Comparison of ENCODE assay signal across 22 cellular contexts in the genomic region with DNA sequence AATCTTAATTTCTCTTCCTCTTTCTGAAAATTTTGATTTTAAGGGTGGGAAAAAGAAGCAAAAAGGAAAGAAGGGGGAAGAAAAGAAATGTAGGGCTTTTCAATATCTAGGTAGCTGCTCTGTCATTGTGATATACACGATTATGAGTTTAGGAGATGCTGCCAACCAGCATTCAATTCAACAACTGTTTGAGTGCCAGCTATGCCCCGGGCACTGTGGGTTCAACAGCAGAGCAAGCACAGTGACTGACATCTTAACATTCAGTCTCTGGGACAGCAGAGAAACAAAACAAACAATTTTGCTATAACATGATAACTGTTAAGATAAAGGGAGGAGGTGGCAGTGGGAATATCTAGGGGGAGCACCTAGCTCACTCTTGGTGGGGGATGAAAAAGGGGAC.
DNase-seq lines count a peak whose midpoint lies in the region; ATAC-seq and TF ChIP-seq lines count a peak whose summit lies in the region.
"Had no signal": no experiment of that assay in that cellular context is flagged by ENCODE, and none has a peak within 500 bp of the region (broad histone marks: within the 10 kb centered on the region; RNA-seq: fewer than 3 reads in every experiment).

No MANE protein-coding gene starts in this region.

- no peak overlapping the region for H2AFZ ChIP-seq in OCI-LY3 (ENCODE audit: low read depth, low read length)

- H3K79me2 ChIP-seq in OCI-LY3 (ENCODE audit: low read length): no peaks in the 10 kb centered on the region

- no peak overlapping the region for H3K4me3 ChIP-seq in Caco-2 (ENCODE audit: low read depth, low read length)
- H3K4me3 ChIP-seq in OCI-LY3 (ENCODE audit: low read length): peak overlapping the region; percentile 16; the same call in 1 of the 2 replicates
- no peak overlapping the region for H3K4me3 ChIP-seq in gastrocnemius medialis
- H3K4me3 ChIP-seq: K562, Peyer's patch, SJSA1 had no signal

- H3K27me3 ChIP-seq in Caco-2 (replicated peaks; ENCODE audit: control insufficient read depth, insufficient read depth, low read length) (no peaks in the 10 kb centered on the region), OCI-LY3 (ENCODE audit: low read depth, low read length) (peaks cover 25% of the 10 kb centered on the region), gastrocnemius medialis (no peaks in the 10 kb centered on the region)
- H3K27me3 ChIP-seq: Peyer's patch, SJSA1 had no signal

- H3K27ac Mint-ChIP-seq in Caco-2 (ENCODE audit: unreplicated experiment) (peak overlapping the region; percentile 61), osteocyte (ENCODE audit: unreplicated experiment) (no peak overlapping the region)
- H3K27ac Mint-ChIP-seq: CD8-positive, alpha-beta T cell had no signal

- TF ChIP-seq POLR2A in gastrocnemius medialis (IDR thresholded peaks at IDR 0.05): no peak

- no peaks in the 10 kb centered on the region for H3K9me3 Mint-ChIP-seq in Caco-2 (ENCODE audit: unreplicated experiment)
- peaks cover 4% of the 10 kb centered on the region for H3K9me3 Mint-ChIP-seq in osteocyte (ENCODE audit: unreplicated experiment)
- H3K9me3 Mint-ChIP-seq: CD8-positive, alpha-beta T cell had no signal

- in situ Hi-C loops in gastrocnemius medialis (cut with MboI; ENCODE audit: low sequenced_read_pairs in 4 of 4): no loop called here

- no peak overlapping the region for H3K9ac ChIP-seq in OCI-LY3 (ENCODE audit: low read length)

- intact Hi-C loops in Caco-2 (cut with micrococcal nuclease; ENCODE audit: unreplicated experiment) (no loop called here), gastrocnemius medialis (cut with DNase I; ENCODE audit: low total_unique reads) (no loop called here)

- TF ChIP-seq CTCF in Caco-2 (IDR thresholded peaks at IDR 0.05; ENCODE audit: insufficient read depth in 1 of 2, low read depth in 1 of 2, low read length in 1 of 2, severe bottlenecking in 1 of 2, unreplicated experiment in 1 of 2): no peak
- TF ChIP-seq CTCF in OCI-LY3 (IDR thresholded peaks at IDR 0.05; ENCODE audit: low read depth, low read length): no peak
- TF ChIP-seq CTCF in osteocyte (IDR thresholded peaks at IDR 0.05): no peak
- no peak for TF ChIP-seq CTCF in gastrocnemius medialis (IDR thresholded peaks at IDR 0.05 in 4 of 5, conservative IDR thresholded peaks at IDR 0.05 in 1 of 5)

- H3K36me3 Mint-ChIP-seq in Caco-2 (ENCODE audit: insufficient read depth, unreplicated experiment) (peaks cover 73% of the 10 kb centered on the region), osteocyte (ENCODE audit: unreplicated experiment) (peaks cover 50% of the 10 kb centered on the region)
- H3K36me3 Mint-ChIP-seq: CD8-positive, alpha-beta T cell had no signal

- no peaks in the 10 kb centered on the region for H4K20me1 ChIP-seq in OCI-LY3 (ENCODE audit: insufficient read depth, low read length)

- H3K36me3 ChIP-seq in Caco-2 (ENCODE audit: control insufficient read depth, insufficient read depth, low read length) (0 out of 2 replicates have a peak, but pooled peaks cover 1% of the 10 kb centered on the region), OCI-LY3 (replicated peaks; ENCODE audit: low read depth, low read length) (no peaks in the 10 kb centered on the region), gastrocnemius medialis (no peaks in the 10 kb centered on the region)
- H3K36me3 ChIP-seq: Peyer's patch, SJSA1 had no signal

- CTCF ChIA-PET in Caco-2 (lab: Charles Lee): interaction anchor here (0.9 kb wide), 1 partner anchor 68 kb away, joined by 3 read pairs; no protein-coding TSS in a partner anchor

- POLR2A ChIA-PET in Caco-2 (lab: Charles Lee): no interaction called here

- peaks cover 18% of the 10 kb centered on the region for H3K4me1 Mint-ChIP-seq in Caco-2 (ENCODE audit: low read depth, unreplicated experiment)
- H3K4me1 Mint-ChIP-seq in osteocyte (ENCODE audit: unreplicated experiment): peaks cover 25% of the 10 kb centered on the region

- no peak overlapping the region for H3K4me3 Mint-ChIP-seq in Caco-2 (ENCODE audit: unreplicated experiment)
- no peak overlapping the region for H3K4me3 Mint-ChIP-seq in osteocyte (ENCODE audit: unreplicated experiment)
- H3K4me3 Mint-ChIP-seq: CD8-positive, alpha-beta T cell had no signal

- no peak for ATAC-seq in gastrocnemius medialis
- ATAC-seq: CD8-positive, alpha-beta T cell; HepG2 had no signal

- peak overlapping the region; percentile 48 for H3K4me2 ChIP-seq in OCI-LY3 (ENCODE audit: low read length)

- H3K27ac ChIP-seq in OCI-LY3 (ENCODE audit: low read length): no peak overlapping the region
- H3K27ac ChIP-seq in gastrocnemius medialis: no peak overlapping the region
- H3K27ac ChIP-seq: HL-60, Peyer's patch, SJSA1 had no signal

- no peaks in the 10 kb centered on the region for H3K27me3 Mint-ChIP-seq in Caco-2 (ENCODE audit: insufficient read depth, unreplicated experiment)
- H3K27me3 Mint-ChIP-seq in osteocyte (ENCODE audit: unreplicated experiment): no peaks in the 10 kb centered on the region

- peaks cover 27% of the 10 kb centered on the region for H3K4me1 ChIP-seq in Caco-2
- H3K4me1 ChIP-seq in OCI-LY3 (ENCODE audit: low read length): peaks cover 26% of the 10 kb centered on the region
- H3K4me1 ChIP-seq in gastrocnemius medialis: no peaks in the 10 kb centered on the region
- H3K4me1 ChIP-seq: Peyer's patch had no signal

- DNase-seq in NCI-H345 (lab: John Stamatoyannopoulos, UW) (peak; percentile 19), NCI-H345 treated with DMSO at 0.1 percent for 48 hours (lab: John Stamatoyannopoulos, UW; ENCODE audit: unreplicated experiment) (no peak), Caco-2 (no peak), pons (ENCODE audit: low spot score) (peak; percentile 46), osteocyte (ENCODE audit: extremely low spot score, unreplicated experiment) (no peak), gastrocnemius medialis (no peak)
- DNase-seq: AML-193; C1 segment of cervical spinal cord; Calu3; CD8-positive, alpha-beta T cell; GOT3; HCEC 1CT; NCI-H1105 treated with DMSO at 0.1 percent for 48 hours; NCI-H2107; NCI-H510A; NCI-H748 treated with DMSO at 0.1 percent for 48 hours; Peyer's patch had no signal

- no TSS peak for BruUV-seq in Caco-2 (replicated peaks; lab: Mats Ljungman, UMichigan)

- 0 out of 2 replicates have a peak, but pooled peaks cover 3% of the 10 kb centered on the region for H3K9me3 ChIP-seq in Caco-2
- no peaks in the 10 kb centered on the region for H3K9me3 ChIP-seq in OCI-LY3 (ENCODE audit: insufficient read depth, low read length)
- no peaks in the 10 kb centered on the region for H3K9me3 ChIP-seq in gastrocnemius medialis
- H3K9me3 ChIP-seq: Peyer's patch, SJSA1 had no signal

Comparison
In these comparisons a context has a peak if more than half of its experiments do, and no peak if none do; other contexts are left out.
1. DNase-seq: peak in NCI-H345 (single experiment) and pons (single experiment); none in NCI-H345 treated with DMSO at 0.1 percent for 48 hours (single experiment), Caco-2 (0 of 2), osteocyte (single experiment) and gastrocnemius medialis (0 of 2).